13 cellular contexts compared by ENCODE assay signal in the genomic region with DNA sequence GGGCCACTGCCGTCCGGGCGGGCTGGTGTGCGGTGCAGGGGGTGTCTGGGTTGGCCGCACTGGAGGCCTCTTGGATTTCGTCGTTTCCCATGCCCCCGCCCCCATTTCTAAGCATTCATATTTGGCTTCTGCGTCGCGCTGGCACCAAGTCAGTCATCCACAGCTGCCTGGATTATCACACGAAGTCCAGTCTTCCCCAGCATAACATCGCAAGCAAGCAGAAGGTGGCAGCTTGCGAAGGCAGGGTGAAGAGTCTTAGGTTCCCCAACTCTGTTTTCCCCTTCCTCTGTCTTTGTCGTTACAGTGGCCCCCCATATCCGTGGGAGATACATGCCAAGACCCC. TPM values are rescaled to one million over a fixed set of nuclear protein-coding genes. Genes with fewer than 3 reads are reported as not detected.
DNase-seq lines count a peak whose midpoint lies in the region; FAIRE-seq and TF ChIP-seq lines count a peak whose summit lies in the region.
"Had no signal": no experiment of that assay in that cellular context is flagged by ENCODE, and none has a peak within 500 bp of the region (broad histone marks: within the 10 kb centered on the region; RNA-seq: fewer than 3 reads in every experiment).

No MANE protein-coding gene starts in this region.

- peak; percentile 22 for DNase-seq in AG08395 (ENCODE audit: low spot score)
- DNase-seq in ascending aorta (ENCODE audit: low spot score in 2 of 2) = no peak
- DNase-seq in hepatocyte (ENCODE audit: low spot score) = no peak
- DNase-seq in prostate gland (ENCODE audit: low spot score) = no peak
- DNase-seq in NCI-H2107 (lab: John Stamatoyannopoulos, UW) = no peak
- DNase-seq in activated CD4-positive, CD25-positive, alpha-beta regulatory T cell treated with anti-CD3 and anti-CD28 coated beads, Interleukin-2, amount 50 U/mL, for 72 hours = no peak
- DNase-seq in RPMI8226 = no peak
- DNase-seq in small intestine = no peak
- DNase-seq: erythroblast, NCI-H1930, PC-9, T1000 had no signal

- no peaks in the 10 kb centered on the region for H3K9me2 ChIP-seq in hepatocyte (replicated peaks; ENCODE audit: insufficient read depth)

- no peaks in the 10 kb centered on the region for H3K27me3 ChIP-seq in ascending aorta
- no peaks in the 10 kb centered on the region for H3K27me3 ChIP-seq in hepatocyte
- H3K27me3 ChIP-seq in prostate gland (replicated peaks; ENCODE audit: insufficient read depth) = no peaks in the 10 kb centered on the region
- no peaks in the 10 kb centered on the region for H3K27me3 ChIP-seq in small intestine (ENCODE audit: control insufficient read depth in 2 of 2, insufficient read depth in 2 of 2, low read length in 2 of 2)
- H3K27me3 ChIP-seq: BLaER1 had no signal

- H3K9me3 ChIP-seq in ascending aorta (no peaks in the 10 kb centered on the region), hepatocyte (ENCODE audit: low read depth) (no peaks in the 10 kb centered on the region), prostate gland (no peaks in the 10 kb centered on the region), small intestine (ENCODE audit: control insufficient read depth, low read depth) (no peaks in the 10 kb centered on the region)
- H3K9me3 ChIP-seq: BLaER1 had no signal

- no peaks in the 10 kb centered on the region for H3K79me2 ChIP-seq in hepatocyte

- no peaks in the 10 kb centered on the region for H3K36me3 ChIP-seq in ascending aorta
- H3K36me3 ChIP-seq in hepatocyte (replicated peaks; ENCODE audit: insufficient read depth, low read depth) = no peaks in the 10 kb centered on the region
- H3K36me3 ChIP-seq in prostate gland = no peaks in the 10 kb centered on the region
- no peaks in the 10 kb centered on the region for H3K36me3 ChIP-seq in small intestine (ENCODE audit: control insufficient read depth in 2 of 2, insufficient read depth in 2 of 2, low read length in 2 of 2)
- H3K36me3 ChIP-seq: BLaER1 had no signal

- H2AFZ ChIP-seq in hepatocyte = peak overlapping the region; percentile 33
- H2AFZ ChIP-seq: PC-9 had no signal

- no peak for FAIRE-seq in small intestine (lab: Jason Lieb, UNC)

- WGBS in hepatocyte (ENCODE audit: low lambda C conversion rate, missing lambda C conversion rate) = 37% methylated on average over 15 of the region's 16 CpGs
- 29% methylated on average over 9 of the region's 16 CpGs for WGBS in prostate gland
- WGBS in small intestine, 3 donors = 35 to 83% (median 69%) methylated on average over 16 of the region's 16 CpGs

- H3K27ac ChIP-seq in ascending aorta (no peak overlapping the region), hepatocyte (no peak overlapping the region), prostate gland (no peak overlapping the region), small intestine (ENCODE audit: low read depth in 1 of 2, low read length in 1 of 2) (no peak overlapping the region)
- H3K27ac ChIP-seq: PC-9 had no signal

- no peaks in the 10 kb centered on the region for H4K20me1 ChIP-seq in hepatocyte (ENCODE audit: insufficient read depth, poor library complexity, severe bottlenecking)
- H4K20me1 ChIP-seq: BLaER1 had no signal

- H3K4me3 ChIP-seq in ascending aorta (peak overlapping the region; percentile 29 to 58), hepatocyte (peak overlapping the region; percentile 29), prostate gland (peak overlapping the region; percentile 27 to 28), small intestine (ENCODE audit: low read depth in 1 of 2, low read length in 2 of 2) (no peak overlapping the region)
- H3K4me3 ChIP-seq: BLaER1, PC-9 had no signal

- no peak for TF ChIP-seq POLR2A in prostate gland (IDR thresholded peaks at IDR 0.05)

- intact Hi-C loops in ascending aorta (cut with DNase I) (no loop called here), prostate gland (cut with DNase I) (no loop called here)

- TF ChIP-seq CTCF in ascending aorta (IDR thresholded peaks at IDR 0.05) (no peak), hepatocyte (IDR thresholded peaks at IDR 0.05; ENCODE audit: poor library complexity) (no peak), prostate gland (IDR thresholded peaks at IDR 0.05) (no peak)

- H3K4me2 ChIP-seq in hepatocyte = peak overlapping the region; percentile 89
- H3K4me2 ChIP-seq: PC-9 had no signal

- H3K4me1 ChIP-seq in ascending aorta (no peaks in the 10 kb centered on the region), hepatocyte (ENCODE audit: insufficient read depth) (peaks cover 10% of the 10 kb centered on the region), prostate gland (replicated peaks) (no peaks in the 10 kb centered on the region), small intestine (ENCODE audit: control insufficient read depth in 2 of 2, insufficient read depth in 1 of 2, low read depth in 1 of 2, low read length in 1 of 2) (no peaks in the 10 kb centered on the region)

RNA-seq across cellular contexts. Expression of a gene that starts 43.5 kb away (rescaled TPM):
- total RNA-seq in ascending aorta = 190 TPM
- total RNA-seq in hepatocyte = 39.6 and 60.2 TPM in 2 replicates
- polyA plus RNA-seq in hepatocyte = 45.5 and 45.6 TPM in 2 replicates
- total RNA-seq in prostate gland = 100 to 1,000 TPM in 1 of 2 donors, 10 to 100 TPM in 1; 66.9 to 104 TPM
- 10 to 100 TPM; 30.0 to 39.4 (median 35.8) TPM for polyA plus RNA-seq in small intestine

Comparison
In these comparisons a context has a peak if more than half of its experiments do, and no peak if none do; other contexts are left out.
1. H3K4me3 ChIP-seq: peak in ascending aorta (2 of 2), hepatocyte (single experiment) and prostate gland (2 of 2); none in small intestine (0 of 2).